Comparison of ENCODE assay signal across 11 cellular contexts in the genomic region with DNA sequence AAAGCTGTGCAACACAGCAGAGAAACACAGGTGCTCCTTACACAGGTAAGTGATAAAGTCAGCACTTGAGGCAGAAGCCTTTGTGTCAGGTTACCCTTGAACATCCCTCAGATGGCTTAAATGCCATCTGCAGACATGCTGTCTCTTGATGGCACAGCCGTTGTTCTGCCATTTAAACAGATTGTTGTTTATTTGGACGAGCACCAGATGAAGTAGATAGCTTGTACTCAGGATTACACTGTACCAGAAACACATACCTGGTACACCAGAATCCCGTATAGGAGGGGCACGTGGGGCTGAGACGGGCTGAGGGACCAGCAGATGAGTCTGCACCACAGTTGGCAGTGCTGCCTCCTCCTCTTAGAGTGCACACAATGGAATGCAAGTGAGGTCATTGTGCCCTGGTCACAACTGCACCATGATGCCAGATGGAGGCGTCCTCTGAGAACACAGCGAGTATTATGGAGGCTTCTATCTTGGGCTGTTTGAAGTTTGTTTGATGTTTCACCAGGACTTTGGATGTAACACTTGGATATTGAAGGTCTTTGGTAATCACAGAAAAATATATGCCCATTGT.
DNase-seq lines count a peak whose midpoint lies in the region; ATAC-seq and TF ChIP-seq lines count a peak whose summit lies in the region.
"Had no signal": no experiment of that assay in that cellular context is flagged by ENCODE, and none has a peak within 500 bp of the region (broad histone marks: within the 10 kb centered on the region; RNA-seq: fewer than 3 reads in every experiment).

No MANE protein-coding gene starts in this region.

- H3K36me3 Mint-ChIP-seq in mesothelial cell of epicardium: peaks cover 27% of the 10 kb centered on the region

- intact Hi-C loops in gastrocnemius medialis (cut with DNase I; ENCODE audit: low total_unique reads): no loop called here

- H3K4me1 Mint-ChIP-seq in mesothelial cell of epicardium: peaks cover 46% of the 10 kb centered on the region

- no peaks in the 10 kb centered on the region for H3K4me1 ChIP-seq in gastrocnemius medialis

- in situ Hi-C loops in gastrocnemius medialis (cut with MboI; ENCODE audit: low sequenced_read_pairs in 4 of 4): no loop called here

- H3K9me3 Mint-ChIP-seq in mesothelial cell of epicardium: no peaks in the 10 kb centered on the region

- no peak for TF ChIP-seq CTCF in mesothelial cell of epicardium (IDR thresholded peaks at IDR 0.05; ENCODE audit: unreplicated experiment)
- no peak for TF ChIP-seq CTCF in gastrocnemius medialis (IDR thresholded peaks at IDR 0.05 in 4 of 5, conservative IDR thresholded peaks at IDR 0.05 in 1 of 5)

- H3K27me3 Mint-ChIP-seq in mesothelial cell of epicardium (ENCODE audit: low read depth): no peaks in the 10 kb centered on the region
- H3K27me3 Mint-ChIP-seq: type B pancreatic cell had no signal

- H3K27ac Mint-ChIP-seq in mesothelial cell of epicardium: peak overlapping the region; percentile 55
- H3K27ac Mint-ChIP-seq: type B pancreatic cell had no signal

- H3K27ac ChIP-seq in caudate nucleus (ENCODE audit: low read depth, low read length) (no peak overlapping the region), gastrocnemius medialis (no peak overlapping the region)

- peaks cover 0 to 3% (median 0%) of the 10 kb centered on the region in 3 donors for H3K27me3 ChIP-seq in gastrocnemius medialis

- H3K36me3 ChIP-seq in gastrocnemius medialis: no peaks in the 10 kb centered on the region

- H3K9me3 ChIP-seq in gastrocnemius medialis: no peaks in the 10 kb centered on the region

- ATAC-seq in gastrocnemius medialis (no peak), GM21367 (IDR thresholded peaks at IDR 0.05; ENCODE audit: unreplicated experiment) (no peak)

- DNase-seq in C1 segment of cervical spinal cord (lab: John Stamatoyannopoulos, UW): peak in 8 of 14 donors; percentile 18 to 78 (median 44)
- peak; percentile 20 for DNase-seq in NCI-H1694 (lab: John Stamatoyannopoulos, UW)
- peak in 39 of 61 donors; percentile 7 to 67 (median 40) for DNase-seq in caudate nucleus (lab: John Stamatoyannopoulos, UW)
- DNase-seq in mesothelial cell of epicardium (ENCODE audit: low spot score in 2 of 2, unreplicated experiment in 2 of 2): no peak
- no peak for DNase-seq in gastrocnemius medialis
- DNase-seq in hepatic stellate cell (ENCODE audit: low spot score): no peak
- DNase-seq in NCI-H2227 (lab: John Stamatoyannopoulos, UW; ENCODE audit: unreplicated experiment): no peak
- DNase-seq: effector CD8-positive, alpha-beta T cell; kidney had no signal

- no peak overlapping the region for H3K4me3 ChIP-seq in gastrocnemius medialis

- H3K4me3 Mint-ChIP-seq in mesothelial cell of epicardium: no peak overlapping the region
- H3K4me3 Mint-ChIP-seq: type B pancreatic cell had no signal

- TF ChIP-seq POLR2A in gastrocnemius medialis (IDR thresholded peaks at IDR 0.05): no peak

Comparison
In these comparisons a context has a peak if more than half of its experiments do, and no peak if none do; other contexts are left out.
1. DNase-seq: peak in C1 segment of cervical spinal cord (8 of 14), NCI-H1694 (single experiment) and caudate nucleus (39 of 61); none in mesothelial cell of epicardium (0 of 2), gastrocnemius medialis (0 of 2), hepatic stellate cell (single experiment) and NCI-H2227 (single experiment).